ENCODE assay signal across 8 cellular contexts in the genomic region with DNA sequence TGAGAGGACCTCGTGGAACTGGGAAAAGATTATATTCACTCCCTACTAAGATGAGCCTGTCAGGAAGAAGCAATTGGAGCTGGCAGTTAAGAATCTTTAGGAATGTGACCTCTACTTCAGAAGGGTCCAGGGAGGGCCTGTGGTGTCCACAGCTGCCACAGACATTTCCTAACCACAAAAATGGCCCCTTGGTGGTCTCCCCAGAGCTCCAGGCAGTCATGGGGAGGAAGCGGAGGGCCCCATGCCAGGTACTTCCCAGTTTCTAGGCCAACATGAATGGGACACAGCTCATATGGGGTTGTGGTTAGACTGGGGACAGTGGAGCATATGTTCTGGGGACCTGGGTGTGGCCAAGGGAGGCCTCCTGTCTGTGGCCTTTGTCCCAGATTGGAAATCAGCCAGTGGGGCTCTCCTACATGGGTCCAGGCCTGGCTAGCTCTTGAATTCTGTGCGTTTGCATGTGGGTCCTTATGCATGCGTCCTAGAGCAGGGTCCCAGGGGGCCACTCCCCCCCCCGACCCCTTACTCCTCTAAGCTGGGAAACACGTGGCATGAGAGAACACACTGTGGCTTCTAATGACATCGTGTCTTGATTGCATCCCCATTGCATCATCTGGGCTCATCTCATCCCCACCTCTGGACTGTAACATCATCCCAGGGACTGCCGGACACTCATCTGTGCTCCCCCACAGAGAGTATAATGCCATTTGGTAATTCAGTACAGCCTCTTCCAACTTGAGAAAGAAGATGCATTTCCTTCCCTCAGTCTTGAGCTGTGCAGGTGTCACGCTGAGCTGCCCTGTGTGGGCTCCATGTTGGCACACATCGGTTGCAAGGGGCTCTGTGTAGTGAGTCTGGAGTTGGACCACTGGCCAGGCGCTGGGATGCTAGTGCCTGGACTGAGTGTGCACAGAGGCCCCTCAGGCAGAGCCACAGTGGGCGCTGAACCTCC. TPM values are rescaled to one million over a fixed set of nuclear protein-coding genes. Genes with fewer than 3 reads are reported as not detected.
A peak's percentile ranks its signal among the peaks of the same experiment; 100 is the strongest.
DNase-seq lines count a peak whose midpoint lies in the region; ATAC-seq, FAIRE-seq and TF ChIP-seq lines count a peak whose summit lies in the region.

No MANE protein-coding gene starts in this region.

- no peaks in the 10 kb centered on the region for H3K9me3 Mint-ChIP-seq in T-helper 1 cell treated with Interleukin-12 subunit alpha and Interleukin-12 subunit beta and Interleukin-4 antibody, amounts not matched to agents 30 μg/mL and 1 μg/mL, for 36 hours
- H3K9me3 Mint-ChIP-seq in immature natural killer cell = no peaks in the 10 kb centered on the region

- H3K4me1 Mint-ChIP-seq in T-helper 1 cell treated with Interleukin-12 subunit alpha and Interleukin-12 subunit beta and Interleukin-4 antibody, amounts not matched to agents 30 μg/mL and 1 μg/mL, for 36 hours (ENCODE audit: low read depth) = peaks cover 89% of the 10 kb centered on the region
- peaks cover 99 to 100% of the 10 kb centered on the region in 2 donors for H3K4me1 Mint-ChIP-seq in immature natural killer cell

- DNase-seq in A673 (ENCODE audit: low spot score) (no peak), GM19239 (ENCODE audit: insufficient read length, low spot score) (no peak), immature natural killer cell (no peak), NCI-H345 (lab: John Stamatoyannopoulos, UW) (no peak), NCI-H1105 treated with DMSO at 0.1 percent for 48 hours (lab: John Stamatoyannopoulos, UW) (no peak)

- H3K4me1 ChIP-seq in A673 (ENCODE audit: insufficient read depth, low read length, poor library complexity, severe bottlenecking) = peaks cover 31% of the 10 kb centered on the region

- H3K27me3 Mint-ChIP-seq in T-helper 1 cell treated with Interleukin-12 subunit alpha and Interleukin-12 subunit beta and Interleukin-4 antibody, amounts not matched to agents 30 μg/mL and 1 μg/mL, for 36 hours (ENCODE audit: low read depth) = no peaks in the 10 kb centered on the region
- peaks cover 22 to 49% (median 26%) of the 10 kb centered on the region in 3 donors for H3K27me3 Mint-ChIP-seq in immature natural killer cell (ENCODE audit: low read depth in 3 of 3)

- intact Hi-C loops in A673 (cut with micrococcal nuclease; ENCODE audit: unreplicated experiment) = no loop called here

- POLR2A ChIA-PET in A673 (lab: Charles Lee; ENCODE audit: low non-redundant PET) = interaction anchor here (0.6 kb wide), 1 partner anchor 26 kb away, joined by 4 read pairs; no protein-coding TSS in a partner anchor

- H3K36me3 ChIP-seq in A673 (ENCODE audit: insufficient read depth, low read length, poor library complexity, severe bottlenecking) = no peaks in the 10 kb centered on the region

- H3K4me3 Mint-ChIP-seq in T-helper 1 cell treated with Interleukin-12 subunit alpha and Interleukin-12 subunit beta and Interleukin-4 antibody, amounts not matched to agents 30 μg/mL and 1 μg/mL, for 36 hours = peak overlapping the region; percentile 77
- peak overlapping the region; percentile 72 to 91 (median 86) for H3K4me3 Mint-ChIP-seq in immature natural killer cell

- no peaks in the 10 kb centered on the region for H3K27me3 ChIP-seq in A673 (replicated peaks; ENCODE audit: insufficient read depth, low read depth, low read length, poor library complexity)

- FAIRE-seq in GM19239 (lab: Jason Lieb, UNC) = peak; percentile 66

- H3K27ac Mint-ChIP-seq in T-helper 1 cell treated with Interleukin-12 subunit alpha and Interleukin-12 subunit beta and Interleukin-4 antibody, amounts not matched to agents 30 μg/mL and 1 μg/mL, for 36 hours = peak overlapping the region; percentile 100
- peak overlapping the region; percentile 98 to 100 (median 100) for H3K27ac Mint-ChIP-seq in immature natural killer cell

- no peaks in the 10 kb centered on the region for H3K9me3 ChIP-seq in A673 (ENCODE audit: low read depth, low read length, poor library complexity, severe bottlenecking)

- H3K36me3 Mint-ChIP-seq in T-helper 1 cell treated with Interleukin-12 subunit alpha and Interleukin-12 subunit beta and Interleukin-4 antibody, amounts not matched to agents 30 μg/mL and 1 μg/mL, for 36 hours (ENCODE audit: low read depth) = peaks cover 61% of the 10 kb centered on the region
- H3K36me3 Mint-ChIP-seq in immature natural killer cell = peaks cover 34 to 47% (median 37%) of the 10 kb centered on the region in 3 donors

- ATAC-seq in HG03354 (IDR thresholded peaks at IDR 0.05; ENCODE audit: poor library complexity, severe bottlenecking, unreplicated experiment) = no peak
- ATAC-seq in HG03342 (IDR thresholded peaks at IDR 0.05; ENCODE audit: unreplicated experiment) = no peak

- H3K4me3 ChIP-seq in A673 (ENCODE audit: low read depth, low read length, poor library complexity, severe bottlenecking) = no peak overlapping the region

- TF ChIP-seq CTCF in A673 (conservative IDR thresholded peaks at IDR 0.05; ENCODE audit: low read depth, low read length) = no peak

- CTCF ChIA-PET in A673 (lab: Charles Lee) = interaction anchor here (0.5 kb wide), 1 partner anchor 37 kb away, joined by 5 read pairs; no protein-coding TSS in a partner anchor

- BruUV-seq in A673 (replicated peaks; lab: Mats Ljungman, UMichigan) = no TSS peak

- H3K27ac ChIP-seq in A673 (ENCODE audit: low read depth, low read length, poor library complexity, severe bottlenecking) = peak overlapping the region; percentile 17

RNA-seq across cellular contexts. Expression of a gene that starts 31.3 kb away (rescaled TPM):
- total RNA-seq in A673 (2021) = 5.7 and 6.9 TPM in 2 replicates
- 100 to 1,000 TPM; 349 to 460 (median 371) TPM for polyA plus RNA-seq in immature natural killer cell
